9 cellular contexts compared by ENCODE assay signal in the genomic region with DNA sequence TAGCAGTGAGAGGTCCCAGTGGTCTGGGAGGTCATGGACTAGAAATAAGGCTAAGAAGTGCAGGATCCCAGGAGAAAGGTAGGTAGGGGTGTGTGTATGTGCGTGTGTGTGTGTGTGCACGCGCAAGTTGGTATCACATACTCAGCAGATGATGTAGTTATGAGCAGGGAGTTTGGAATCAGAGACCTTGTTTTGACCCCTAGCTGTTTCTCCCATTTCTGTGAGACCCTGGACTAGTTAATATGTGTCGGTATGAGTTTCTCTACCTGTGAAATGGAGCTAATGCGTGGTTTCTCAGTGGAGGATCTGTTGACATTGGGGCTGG. TPM values are rescaled to one million over a fixed set of nuclear protein-coding genes. Genes with fewer than 3 reads are reported as not detected.
A peak's percentile ranks its signal among the peaks of the same experiment; 100 is the strongest.
DNase-seq lines count a peak whose midpoint lies in the region; ATAC-seq and TF ChIP-seq lines count a peak whose summit lies in the region.
"Had no signal": no experiment of that assay in that cellular context is flagged by ENCODE, and none has a peak within 500 bp of the region (broad histone marks: within the 10 kb centered on the region; RNA-seq: fewer than 3 reads in every experiment).

No MANE protein-coding gene starts in this region.

- intact Hi-C loops in heart right ventricle (cut with DNase I) (loop anchor here in 2 of 10 donors (2.0 to 5.0 kb wide), 2 partner anchors 30 to 36 kb away; no protein-coding TSS in a partner anchor), Right ventricle myocardium inferior (cut with DNase I) (no loop called here), uterus (cut with DNase I; ENCODE audit: low total_unique reads) (loop anchor here (10.0 kb wide), 1 partner anchor 46 kb away; a partner anchor contains a TSS), OCI-LY7 (cut with micrococcal nuclease; ENCODE audit: unreplicated experiment) (no loop called here), A673 (cut with micrococcal nuclease; ENCODE audit: unreplicated experiment) (no loop called here)

- H3K9me2 ChIP-seq in OCI-LY7 (ENCODE audit: insufficient read depth, low read length): no peaks in the 10 kb centered on the region

- H3K27ac ChIP-seq in heart right ventricle (peak overlapping the region in 9 of 10 donors; percentile 57 to 95 (median 89)), neuronal stem cell (replicated peaks; ENCODE audit: low read length) (peak overlapping the region; percentile 91), uterus (peak overlapping the region; percentile 99), OCI-LY7 (ENCODE audit: low read depth, low read length, poor library complexity, severe bottlenecking) (no peak overlapping the region), A673 (ENCODE audit: low read depth, low read length, poor library complexity, severe bottlenecking) (no peak overlapping the region)

- H3K4me1 ChIP-seq in heart right ventricle: peaks cover 0 to 37% (median 10%) of the 10 kb centered on the region in 9 donors
- peaks cover 26 to 33% of the 10 kb centered on the region in 2 donors for H3K4me1 ChIP-seq in neuronal stem cell (ENCODE audit: control insufficient read depth in 2 of 2, insufficient read depth in 1 of 2, low read depth in 1 of 2, low read length in 2 of 2)
- H3K4me1 ChIP-seq in uterus: peaks cover 0 to 4% of the 10 kb centered on the region in 2 donors
- no peaks in the 10 kb centered on the region for H3K4me1 ChIP-seq in OCI-LY7 (ENCODE audit: insufficient read depth, low read length, poor library complexity, severe bottlenecking)
- H3K4me1 ChIP-seq in A673 (ENCODE audit: insufficient read depth, low read length, poor library complexity, severe bottlenecking): peaks cover 23% of the 10 kb centered on the region

- BruUV-seq in OCI-LY7 (replicated peaks; lab: Mats Ljungman, UMichigan) (no TSS peak), A673 (replicated peaks; lab: Mats Ljungman, UMichigan) (no TSS peak)

- H4K91ac ChIP-seq in neuronal stem cell (ENCODE audit: low read depth, low read length, poor library complexity): peak overlapping the region; percentile 41

- no peaks in the 10 kb centered on the region for H3K79me1 ChIP-seq in neuronal stem cell (ENCODE audit: low read depth, low read length)

- no peak for TF ChIP-seq POLR2A in uterus (IDR thresholded peaks at IDR 0.05)

- DNase-seq in heart right ventricle: no peak
- DNase-seq in Right ventricle myocardium inferior (ENCODE audit: missing footprints): no peak
- DNase-seq in foreskin fibroblast: peak; percentile 29 to 78
- DNase-seq in neuronal stem cell (ENCODE audit: low spot score): no peak
- peak; percentile 42 to 51 for DNase-seq in uterus
- no peak for DNase-seq in OCI-LY7 (ENCODE audit: low spot score)
- no peak for DNase-seq in A673 (ENCODE audit: low spot score)
- DNase-seq in NCI-H2196 (lab: John Stamatoyannopoulos, UW; ENCODE audit: unreplicated experiment): no peak
- DNase-seq: cerebellar nuclear complex had no signal

- H3K9ac ChIP-seq in neuronal stem cell (ENCODE audit: low read depth, low read length, poor library complexity): no peak overlapping the region

- H3K36me3 ChIP-seq in heart right ventricle (peaks cover 0 to 31% (median 0%) of the 10 kb centered on the region in 9 donors), neuronal stem cell (replicated peaks in 1 of 2; ENCODE audit: control insufficient read depth in 2 of 2, insufficient read depth in 2 of 2, low read length in 2 of 2) (peaks cover 1 to 32% of the 10 kb centered on the region in 2 donors), uterus (no peaks in the 10 kb centered on the region), OCI-LY7 (ENCODE audit: insufficient read depth, low read length) (no peaks in the 10 kb centered on the region), A673 (ENCODE audit: insufficient read depth, low read length, poor library complexity, severe bottlenecking) (no peaks in the 10 kb centered on the region)

- peak overlapping the region; percentile 50 for H2BK15ac ChIP-seq in neuronal stem cell (ENCODE audit: low read length)

- H3K4me2 ChIP-seq in neuronal stem cell (ENCODE audit: insufficient read depth, low read length, poor library complexity, severe bottlenecking): peak overlapping the region; percentile 75
- no peak overlapping the region for H3K4me2 ChIP-seq in OCI-LY7 (ENCODE audit: low read length)

- peak overlapping the region; percentile 22 for H3K14ac ChIP-seq in neuronal stem cell (ENCODE audit: low read length)

- CTCF ChIA-PET in OCI-LY7 (lab: Charles Lee; ENCODE audit: unreplicated experiment): no interaction called here
- CTCF ChIA-PET in A673 (lab: Charles Lee): no interaction called here

- peak overlapping the region; percentile 95 for H2BK5ac ChIP-seq in neuronal stem cell (ENCODE audit: low read length)

- H4K20me1 ChIP-seq in OCI-LY7 (ENCODE audit: insufficient read depth, low read length): no peaks in the 10 kb centered on the region

- WGBS in heart right ventricle, 2 donors: 53% methylated on average over 5 of the region's 5 CpGs
- WGBS in neuronal stem cell (ENCODE audit: extremely low coverage in 2 of 2, insufficient read length in 2 of 2, insufficient replicate concordance in 1 of 2), 2 donors: no CpG with 5 or more reads among the region's 5 CpGs

- H3K9me3 ChIP-seq in heart right ventricle (no peaks in the 10 kb centered on the region), neuronal stem cell (replicated peaks in 1 of 2; ENCODE audit: control insufficient read depth in 2 of 2, insufficient read depth in 1 of 2, low read depth in 1 of 2, low read length in 2 of 2) (peaks cover 0 to 4% of the 10 kb centered on the region in 2 donors), uterus (no peaks in the 10 kb centered on the region), OCI-LY7 (ENCODE audit: low read length) (no peaks in the 10 kb centered on the region), A673 (ENCODE audit: low read depth, low read length, poor library complexity, severe bottlenecking) (no peaks in the 10 kb centered on the region)

- peak overlapping the region; percentile 34 for H2AK5ac ChIP-seq in neuronal stem cell (ENCODE audit: low read depth, low read length)

- H2BK12ac ChIP-seq in neuronal stem cell (ENCODE audit: low read length): peak overlapping the region; percentile 11

- peak overlapping the region; percentile 93 for H3K18ac ChIP-seq in neuronal stem cell (ENCODE audit: low read length)

- POLR2A ChIA-PET in OCI-LY7 (lab: Charles Lee): interaction anchor here (0.5 kb wide), 1 partner anchor 17 kb away, joined by 3 read pairs; no protein-coding TSS in a partner anchor
- POLR2A ChIA-PET in A673 (lab: Charles Lee; ENCODE audit: low non-redundant PET): no interaction called here

- H4K8ac ChIP-seq in neuronal stem cell (ENCODE audit: low read depth, low read length): no peak overlapping the region

- H2AFZ ChIP-seq in neuronal stem cell (ENCODE audit: low read length) (peak overlapping the region; percentile 39), OCI-LY7 (ENCODE audit: low read length) (no peak overlapping the region)

- H3K27me3 ChIP-seq in heart right ventricle (peaks cover 0 to 9% (median 0%) of the 10 kb centered on the region in 7 donors), neuronal stem cell (ENCODE audit: control insufficient read depth in 3 of 3, insufficient read depth in 3 of 3, low read depth in 1 of 3, low read length in 3 of 3) (no peaks in the 10 kb centered on the region), uterus (no peaks in the 10 kb centered on the region), A673 (replicated peaks; ENCODE audit: insufficient read depth, low read depth, low read length, poor library complexity) (no peaks in the 10 kb centered on the region)

- H3K79me2 ChIP-seq in OCI-LY7 (ENCODE audit: insufficient read depth, low read depth, low read length): no peaks in the 10 kb centered on the region

- peak in 1 of 8 donors; percentile 4 for ATAC-seq in heart right ventricle
- no peak for ATAC-seq in Right ventricle myocardium inferior

- peak overlapping the region; percentile 53 for H2BK120ac ChIP-seq in neuronal stem cell (ENCODE audit: low read depth, low read length)

- H3K4me3 ChIP-seq in heart right ventricle: peak overlapping the region in 9 of 10 donors; percentile 44 to 65 (median 59)
- peak overlapping the region; percentile 43 to 62 for H3K4me3 ChIP-seq in foreskin fibroblast (ENCODE audit: low read depth in 1 of 2, low read length in 2 of 2)
- peak overlapping the region; percentile 55 to 65 for H3K4me3 ChIP-seq in neuronal stem cell (ENCODE audit: low read length in 2 of 2)
- H3K4me3 ChIP-seq in uterus: peak overlapping the region; percentile 73 to 84
- H3K4me3 ChIP-seq in OCI-LY7 (ENCODE audit: low read depth, low read length, poor library complexity, severe bottlenecking): no peak overlapping the region
- H3K4me3 ChIP-seq in A673 (ENCODE audit: low read depth, low read length, poor library complexity, severe bottlenecking): no peak overlapping the region

- H3K23ac ChIP-seq in neuronal stem cell (ENCODE audit: low read depth, low read length, poor library complexity): no peak overlapping the region

- no peak overlapping the region for H3K4ac ChIP-seq in neuronal stem cell (ENCODE audit: low read length)

- TF ChIP-seq CTCF in heart right ventricle (IDR thresholded peaks at IDR 0.05) (no peak), foreskin fibroblast (IDR thresholded peaks at IDR 0.05; ENCODE audit: low read depth, low read length) (no peak), uterus (IDR thresholded peaks at IDR 0.05) (no peak), OCI-LY7 (conservative IDR thresholded peaks at IDR 0.05; ENCODE audit: low read length) (no peak), A673 (conservative IDR thresholded peaks at IDR 0.05; ENCODE audit: low read depth, low read length) (no peak)

RNA-seq across cellular contexts. Expression of a gene that starts 1.3 kb away (rescaled TPM):
- 100 to 1,000 TPM in 4 of 10 donors, 10 to 100 TPM in 6; 39.8 to 197 (median 71.6) TPM for total RNA-seq in heart right ventricle
- 100 to 1,000 TPM; 167 to 184 TPM for polyA plus RNA-seq in heart right ventricle
- 157 TPM for total RNA-seq in Right ventricle myocardium inferior
- 78.6 TPM for polyA plus RNA-seq in neuronal stem cell (2013, experiment 1 of 2)
- 79.6 TPM for polyA plus RNA-seq in neuronal stem cell (2013, experiment 2 of 2)
- 100 to 1,000 TPM in 3 of 4 donors, 10 to 100 TPM in 1; 39.3 to 742 (median 362) TPM for total RNA-seq in uterus
- total RNA-seq in OCI-LY7 (2014; rRNA removed; shearing (Covaris generic)): not detected in 2 replicates
- not detected in 2 replicates for total RNA-seq in OCI-LY7 (2022)
- total RNA-seq in A673 (2021): 5.2 and 7.0 TPM in 2 replicates

RNA-seq across cellular contexts. Expression of a gene that starts 31.3 kb away (rescaled TPM):
- 100 to 1,000 TPM in 1 of 10 donors, 10 to 100 TPM in 8, 1 to 10 TPM in 1; 9.7 to 156 (median 17.7) TPM for total RNA-seq in heart right ventricle
- polyA plus RNA-seq in heart right ventricle: 10 to 100 TPM; 14.1 to 19.3 TPM
- 19.2 TPM for total RNA-seq in Right ventricle myocardium inferior
- 138 TPM for polyA plus RNA-seq in neuronal stem cell (2013, experiment 1 of 2)
- 134 TPM for polyA plus RNA-seq in neuronal stem cell (2013, experiment 2 of 2)
- total RNA-seq in uterus: 10 to 100 TPM; 28.3 to 87.9 (median 84.2) TPM
- 64.7 and 68.9 TPM in 2 replicates for total RNA-seq in OCI-LY7 (2014; rRNA removed; shearing (Covaris generic))
- 51.7 and 56.1 TPM in 2 replicates for total RNA-seq in OCI-LY7 (2022)
- total RNA-seq in A673 (2021): 30.4 and 38.8 TPM in 2 replicates

RNA-seq across cellular contexts. Expression of a gene that starts 50.9 kb away (rescaled TPM):
- total RNA-seq in heart right ventricle (1 to 10 TPM in 2 of 10 donors, under 1 TPM in 7, not detected in 1; 0.17 to 1.1 (median 0.55) TPM), Right ventricle myocardium inferior (0.51 TPM), uterus (1 to 10 TPM in 3 of 4 donors, under 1 TPM in 1; 0.26 to 7.6 (median 2.7) TPM), OCI-LY7 (2022) (0.52 and 0.55 TPM in 2 replicates), A673 (2021) (0.20 TPM in 1 of 2 replicates, not detected in the other)
- 1 to 10 TPM in 1 of 2 donors, under 1 TPM in 1; 0.43 to 3.4 TPM for polyA plus RNA-seq in heart right ventricle
- polyA plus RNA-seq in neuronal stem cell (2013, experiment 1 of 2): 0.13 TPM
- polyA plus RNA-seq in neuronal stem cell (2013, experiment 2 of 2): 0.04 TPM
- 0.54 and 0.85 TPM in 2 replicates for total RNA-seq in OCI-LY7 (2014; rRNA removed; shearing (Covaris generic))

RNA-seq across cellular contexts. Expression of a gene that starts 58.8 kb away (rescaled TPM):
- total RNA-seq in heart right ventricle (1 to 10 TPM; 4.0 to 9.0 (median 7.1) TPM), Right ventricle myocardium inferior (6.2 TPM), uterus (10 to 100 TPM in 2 of 4 donors, 1 to 10 TPM in 2; 3.1 to 24.4 (median 12.2) TPM), OCI-LY7 (2022) (18.1 and 20.8 TPM in 2 replicates), A673 (2021) (23.4 and 26.8 TPM in 2 replicates)
- polyA plus RNA-seq in heart right ventricle: 1 to 10 TPM; 2.9 to 9.0 TPM
- 8.7 TPM for polyA plus RNA-seq in neuronal stem cell (2013, experiment 1 of 2)
- 8.7 TPM for polyA plus RNA-seq in neuronal stem cell (2013, experiment 2 of 2)
- total RNA-seq in OCI-LY7 (2014; rRNA removed; shearing (Covaris generic)): 18.3 and 18.5 TPM in 2 replicates

Comparison
In these comparisons a context has a peak if more than half of its experiments do, and no peak if none do; other contexts are left out.
1. DNase-seq: peak in foreskin fibroblast (2 of 2) and uterus (2 of 2); none in heart right ventricle (0 of 2), Right ventricle myocardium inferior (single experiment), neuronal stem cell (single experiment), OCI-LY7 (single experiment), A673 (single experiment) and NCI-H2196 (single experiment).
2. H3K27ac ChIP-seq: peak in heart right ventricle (9 of 10), neuronal stem cell (single experiment) and uterus (2 of 2); none in OCI-LY7 (single experiment) and A673 (single experiment).
3. H3K4me3 ChIP-seq: peak in heart right ventricle (9 of 10), foreskin fibroblast (2 of 2), neuronal stem cell (2 of 2) and uterus (2 of 2); none in OCI-LY7 (single experiment) and A673 (single experiment).